Comparison of ENCODE assay signal across 10 cellular contexts in the genomic region with DNA sequence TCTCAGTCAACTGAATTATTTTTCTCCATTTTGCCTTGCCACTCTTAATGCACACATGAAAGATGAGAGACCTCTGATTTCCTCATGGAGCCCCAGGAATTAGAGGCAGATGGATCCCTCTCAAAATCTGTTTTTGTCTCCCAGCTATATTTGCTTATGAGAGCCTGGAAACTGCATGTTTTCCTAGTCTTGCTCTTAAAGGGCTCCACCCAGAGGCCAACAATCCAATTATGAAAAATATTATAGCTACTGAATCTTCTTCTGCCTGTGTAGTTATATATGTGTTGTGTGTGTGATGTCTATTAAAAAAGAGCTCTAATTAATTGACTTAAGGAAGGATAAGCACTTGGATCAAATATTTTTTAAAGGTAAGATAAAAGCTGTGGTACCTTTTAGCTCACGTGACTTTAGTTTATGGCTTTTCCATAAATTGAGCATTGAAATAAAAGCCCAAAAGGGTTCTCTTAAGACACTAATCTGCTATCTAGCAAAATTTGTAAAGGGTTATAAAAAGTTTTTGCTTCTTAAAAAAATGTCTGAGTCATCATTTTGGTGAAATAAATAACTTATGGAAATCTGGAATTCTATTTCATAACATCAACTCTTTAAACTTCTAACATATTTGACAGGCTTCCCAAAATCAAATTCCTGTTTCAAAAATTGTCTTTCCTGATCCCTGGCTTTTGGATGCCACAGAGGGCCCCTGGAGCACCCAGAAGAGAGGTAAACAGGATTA. TPM values are rescaled to one million over a fixed set of nuclear protein-coding genes. Genes with fewer than 3 reads are reported as not detected.
DNase-seq lines count a peak whose midpoint lies in the region; ATAC-seq and TF ChIP-seq lines count a peak whose summit lies in the region.
"Had no signal": no experiment of that assay in that cellular context is flagged by ENCODE, and none has a peak within 500 bp of the region (broad histone marks: within the 10 kb centered on the region; RNA-seq: fewer than 3 reads in every experiment).

No MANE protein-coding gene starts in this region.

- no peak overlapping the region for H3K27ac Mint-ChIP-seq in activated CD8-positive, alpha-beta T cell treated with anti-CD3 and anti-CD28 coated beads for 36 hours
- no peak overlapping the region for H3K27ac Mint-ChIP-seq in activated CD8-positive, alpha-beta T cell treated with anti-CD3 and anti-CD28 coated beads, Interleukin-2, amount 10 ng/mL, durations not matched to agents 7 days and 5 days
- peak overlapping the region; percentile 61 for H3K27ac Mint-ChIP-seq in activated T-helper 17 cell treated with anti-CD3 and anti-CD28 coated beads, Interleukin-2, amount 50 U/mL, for 72 hours
- H3K27ac Mint-ChIP-seq in osteocyte (ENCODE audit: unreplicated experiment), result no peak overlapping the region
- no peak overlapping the region for H3K27ac Mint-ChIP-seq in stimulated activated memory B cell treated with anti-CD40 and anti-IgM and Interleukin-4, amounts not matched to agents 10 μg/mL and 1 μg/mL and 100 μg/mL, for 72 hours

- no peaks in the 10 kb centered on the region for H3K36me3 Mint-ChIP-seq in activated CD8-positive, alpha-beta T cell treated with anti-CD3 and anti-CD28 coated beads for 36 hours (ENCODE audit: low read depth)
- H3K36me3 Mint-ChIP-seq in activated CD8-positive, alpha-beta T cell treated with anti-CD3 and anti-CD28 coated beads, Interleukin-2, amount 10 ng/mL, durations not matched to agents 7 days and 5 days (ENCODE audit: low read depth), result no peaks in the 10 kb centered on the region
- H3K36me3 Mint-ChIP-seq in activated T-helper 17 cell treated with anti-CD3 and anti-CD28 coated beads, Interleukin-2, amount 50 U/mL, for 72 hours (ENCODE audit: low read depth), result no peaks in the 10 kb centered on the region
- no peaks in the 10 kb centered on the region for H3K36me3 Mint-ChIP-seq in osteocyte (ENCODE audit: unreplicated experiment)
- no peaks in the 10 kb centered on the region for H3K36me3 Mint-ChIP-seq in stimulated activated memory B cell treated with anti-CD40 and anti-IgM and Interleukin-4, amounts not matched to agents 10 μg/mL and 1 μg/mL and 100 μg/mL, for 72 hours

- no peak overlapping the region for H3K4me3 Mint-ChIP-seq in activated CD8-positive, alpha-beta T cell treated with anti-CD3 and anti-CD28 coated beads for 36 hours
- no peak overlapping the region for H3K4me3 Mint-ChIP-seq in activated CD8-positive, alpha-beta T cell treated with anti-CD3 and anti-CD28 coated beads, Interleukin-2, amount 10 ng/mL, durations not matched to agents 7 days and 5 days
- no peak overlapping the region for H3K4me3 Mint-ChIP-seq in activated T-helper 17 cell treated with anti-CD3 and anti-CD28 coated beads, Interleukin-2, amount 50 U/mL, for 72 hours
- no peak overlapping the region for H3K4me3 Mint-ChIP-seq in osteocyte (ENCODE audit: unreplicated experiment)
- H3K4me3 Mint-ChIP-seq in stimulated activated memory B cell treated with anti-CD40 and anti-IgM and Interleukin-4, amounts not matched to agents 10 μg/mL and 1 μg/mL and 100 μg/mL, for 72 hours, result no peak overlapping the region

- H3K9me3 Mint-ChIP-seq in activated CD8-positive, alpha-beta T cell treated with anti-CD3 and anti-CD28 coated beads for 36 hours, result peaks cover 4% of the 10 kb centered on the region
- H3K9me3 Mint-ChIP-seq in activated CD8-positive, alpha-beta T cell treated with anti-CD3 and anti-CD28 coated beads, Interleukin-2, amount 10 ng/mL, durations not matched to agents 7 days and 5 days (ENCODE audit: insufficient read depth), result peaks cover 4% of the 10 kb centered on the region
- H3K9me3 Mint-ChIP-seq in activated T-helper 17 cell treated with anti-CD3 and anti-CD28 coated beads, Interleukin-2, amount 50 U/mL, for 72 hours, result no peaks in the 10 kb centered on the region
- no peaks in the 10 kb centered on the region for H3K9me3 Mint-ChIP-seq in osteocyte (ENCODE audit: unreplicated experiment)
- H3K9me3 Mint-ChIP-seq in stimulated activated memory B cell treated with anti-CD40 and anti-IgM and Interleukin-4, amounts not matched to agents 10 μg/mL and 1 μg/mL and 100 μg/mL, for 72 hours, result peaks cover 3% of the 10 kb centered on the region

- peak; percentile 48 for TF ChIP-seq CTCF in activated CD8-positive, alpha-beta T cell treated with anti-CD3 and anti-CD28 coated beads for 36 hours (IDR thresholded peaks at IDR 0.05)
- TF ChIP-seq CTCF in osteocyte (IDR thresholded peaks at IDR 0.05), result peak; percentile 66

- H3K27me3 Mint-ChIP-seq in activated CD8-positive, alpha-beta T cell treated with anti-CD3 and anti-CD28 coated beads for 36 hours, result no peaks in the 10 kb centered on the region
- no peaks in the 10 kb centered on the region for H3K27me3 Mint-ChIP-seq in activated CD8-positive, alpha-beta T cell treated with anti-CD3 and anti-CD28 coated beads, Interleukin-2, amount 10 ng/mL, durations not matched to agents 7 days and 5 days (ENCODE audit: low read depth)
- no peaks in the 10 kb centered on the region for H3K27me3 Mint-ChIP-seq in activated T-helper 17 cell treated with anti-CD3 and anti-CD28 coated beads, Interleukin-2, amount 50 U/mL, for 72 hours
- H3K27me3 Mint-ChIP-seq in osteocyte (ENCODE audit: unreplicated experiment), result peaks cover 45% of the 10 kb centered on the region
- H3K27me3 Mint-ChIP-seq in stimulated activated memory B cell treated with anti-CD40 and anti-IgM and Interleukin-4, amounts not matched to agents 10 μg/mL and 1 μg/mL and 100 μg/mL, for 72 hours, result peaks cover 8% of the 10 kb centered on the region

- DNase-seq in activated CD8-positive, alpha-beta T cell treated with anti-CD3 and anti-CD28 coated beads for 36 hours, result no peak
- no peak for DNase-seq in activated CD8-positive, alpha-beta T cell treated with anti-CD3 and anti-CD28 coated beads, Interleukin-2, amount 10 ng/mL, durations not matched to agents 7 days and 5 days
- peak; percentile 27 for DNase-seq in NCI-H187 treated with DMSO at 0.1 percent for 48 hours (lab: John Stamatoyannopoulos, UW)
- DNase-seq in osteocyte (ENCODE audit: extremely low spot score, unreplicated experiment), result no peak
- DNase-seq in activated CD4-positive, CD25-positive, alpha-beta regulatory T cell treated with anti-CD3 and anti-CD28 coated beads, Interleukin-2, amount 50 U/mL, for 72 hours, result no peak
- no peak for DNase-seq in KG1 (lab: John Stamatoyannopoulos, UW)

- peaks cover 4% of the 10 kb centered on the region for H3K4me1 Mint-ChIP-seq in activated CD8-positive, alpha-beta T cell treated with anti-CD3 and anti-CD28 coated beads for 36 hours (ENCODE audit: low read depth)
- no peaks in the 10 kb centered on the region for H3K4me1 Mint-ChIP-seq in activated CD8-positive, alpha-beta T cell treated with anti-CD3 and anti-CD28 coated beads, Interleukin-2, amount 10 ng/mL, durations not matched to agents 7 days and 5 days (ENCODE audit: low read depth)
- no peaks in the 10 kb centered on the region for H3K4me1 Mint-ChIP-seq in activated T-helper 17 cell treated with anti-CD3 and anti-CD28 coated beads, Interleukin-2, amount 50 U/mL, for 72 hours
- H3K4me1 Mint-ChIP-seq in osteocyte (ENCODE audit: unreplicated experiment), result peaks cover 12% of the 10 kb centered on the region
- no peaks in the 10 kb centered on the region for H3K4me1 Mint-ChIP-seq in stimulated activated memory B cell treated with anti-CD40 and anti-IgM and Interleukin-4, amounts not matched to agents 10 μg/mL and 1 μg/mL and 100 μg/mL, for 72 hours

- CTCF ChIA-PET in activated CD8-positive, alpha-beta T cell treated with anti-CD3 and anti-CD28 coated beads for 36 hours (lab: Charles Lee), result interaction anchor here (0.7 to 2.9 kb wide), 26 partner anchors 9 to 241 kb away, joined by 3 to 31 read pairs (median 4); a partner anchor contains a TSS
- CTCF ChIA-PET in activated CD8-positive, alpha-beta T cell treated with anti-CD3 and anti-CD28 coated beads, Interleukin-2, amount 10 ng/mL, durations not matched to agents 7 days and 5 days (lab: Charles Lee), result interaction anchor here (0.7 to 6.3 kb wide), 10 partner anchors 11 to 255 kb away, joined by 3 to 51 read pairs (median 3); a partner anchor contains a TSS

- no peak for ATAC-seq in activated CD8-positive, alpha-beta T cell treated with anti-CD3 and anti-CD28 coated beads for 36 hours
- no peak for ATAC-seq in activated CD8-positive, alpha-beta T cell treated with anti-CD3 and anti-CD28 coated beads, Interleukin-2, amount 10 ng/mL, durations not matched to agents 7 days and 5 days
- no peak for ATAC-seq in activated T-helper 17 cell treated with anti-CD3 and anti-CD28 coated beads, Interleukin-2, amount 50 U/mL, for 72 hours (replicated peaks)
- no peak for ATAC-seq in stimulated activated memory B cell treated with anti-CD40 and anti-IgM and Interleukin-4, amounts not matched to agents 10 μg/mL and 1 μg/mL and 100 μg/mL, for 72 hours

- POLR2A ChIA-PET in activated CD8-positive, alpha-beta T cell treated with anti-CD3 and anti-CD28 coated beads for 36 hours (lab: Charles Lee), result interaction anchor here (0.6 kb wide), 1 partner anchor 153 kb away, joined by 3 read pairs; no protein-coding TSS in a partner anchor
- POLR2A ChIA-PET in activated CD8-positive, alpha-beta T cell treated with anti-CD3 and anti-CD28 coated beads, Interleukin-2, amount 10 ng/mL, durations not matched to agents 7 days and 5 days (lab: Charles Lee), result no interaction called here

- intact Hi-C loops in activated CD8-positive, alpha-beta T cell treated with anti-CD3 and anti-CD28 coated beads for 36 hours (cut with micrococcal nuclease), result loop anchor here (10.0 kb wide), 1 partner anchor 228 kb away; no protein-coding TSS in a partner anchor

RNA-seq across cellular contexts. Expression of a gene that starts 31.2 kb away (rescaled TPM):
- total RNA-seq in activated CD8-positive, alpha-beta T cell treated with anti-CD3 and anti-CD28 coated beads for 36 hours, result not detected
- not detected for total RNA-seq in activated CD8-positive, alpha-beta T cell treated with anti-CD3 and anti-CD28 coated beads, Interleukin-2, amount 10 ng/mL, durations not matched to agents 7 days and 5 days
- under 1 TPM in 1 of 2 donors, not detected in 1; 0.08 TPM for total RNA-seq in activated T-helper 17 cell treated with anti-CD3 and anti-CD28 coated beads, Interleukin-2, amount 50 U/mL, for 72 hours
- total RNA-seq in osteocyte, result not detected in 2 replicates
- total RNA-seq: M059J had no signal

RNA-seq across cellular contexts. Expression of a gene that starts 45.6 kb away (rescaled TPM):
- not detected for total RNA-seq in activated CD8-positive, alpha-beta T cell treated with anti-CD3 and anti-CD28 coated beads for 36 hours
- total RNA-seq in activated CD8-positive, alpha-beta T cell treated with anti-CD3 and anti-CD28 coated beads, Interleukin-2, amount 10 ng/mL, durations not matched to agents 7 days and 5 days, result not detected
- total RNA-seq in activated T-helper 17 cell treated with anti-CD3 and anti-CD28 coated beads, Interleukin-2, amount 50 U/mL, for 72 hours, result not detected
- total RNA-seq in osteocyte, result not detected in 2 replicates
- total RNA-seq: Caco-2, M059J had no signal

RNA-seq across cellular contexts. Expression of a gene that starts 59.0 kb away (rescaled TPM):
- total RNA-seq in activated CD8-positive, alpha-beta T cell treated with anti-CD3 and anti-CD28 coated beads for 36 hours, result 100 to 1,000 TPM; 113 to 115 TPM
- 10 to 100 TPM; 85.5 to 86.0 TPM for total RNA-seq in activated CD8-positive, alpha-beta T cell treated with anti-CD3 and anti-CD28 coated beads, Interleukin-2, amount 10 ng/mL, durations not matched to agents 7 days and 5 days
- total RNA-seq in activated T-helper 17 cell treated with anti-CD3 and anti-CD28 coated beads, Interleukin-2, amount 50 U/mL, for 72 hours, result 100 to 1,000 TPM in 1 of 2 donors, 10 to 100 TPM in 1; 88.9 to 136 TPM
- 74.7 and 78.7 TPM in 2 replicates for total RNA-seq in osteocyte
